8 cellular contexts compared by ENCODE assay signal in genomic region chr1:28359592-28360239, GRCh38. TPM values are rescaled to one million over a fixed set of nuclear protein-coding genes. Genes with fewer than 3 reads are reported as not detected.
DNase-seq lines count a peak whose midpoint lies in the region; ATAC-seq, FAIRE-seq and TF ChIP-seq lines count a peak whose summit lies in the region.

No MANE protein-coding gene starts in this region.

- no peaks in the 10 kb centered on the region for H3K9me3 ChIP-seq in right lobe of liver

- no peaks in the 10 kb centered on the region for H3K36me3 ChIP-seq in right lobe of liver

- intact Hi-C loops in right lobe of liver (cut with DNase I) = no loop called here

- no peaks in the 10 kb centered on the region for H3K4me1 ChIP-seq in right lobe of liver

- no peak for TF ChIP-seq POLR2A in right lobe of liver (IDR thresholded peaks at IDR 0.05)

- H3K4me3 ChIP-seq in right lobe of liver = no peak overlapping the region

- DNase-seq in GM20000 (ENCODE audit: low spot score) = peak; percentile 65
- DNase-seq in NCI-H345 treated with DMSO at 0.1 percent for 48 hours (lab: John Stamatoyannopoulos, UW; ENCODE audit: unreplicated experiment) = peak; percentile 62
- peak; percentile 66 for DNase-seq in activated CD4-positive, CD25-positive, alpha-beta regulatory T cell treated with anti-CD3 and anti-CD28 coated beads, Interleukin-2, amount 50 U/mL, for 72 hours
- DNase-seq in cerebellar cortex (ENCODE audit: low spot score) = peak; percentile 77
- DNase-seq in right lobe of liver = peak; percentile 65 to 68 (median 66)
- DNase-seq in stimulated activated CD8-positive, alpha-beta memory T cell treated with anti-CD3 and anti-CD28 coated beads, Interleukin-12 subunit alpha, Interleukin-12 subunit beta, amount 100 ng/mL, for 24 hours (ENCODE audit: extremely low read depth) = peak; percentile 24

- FAIRE-seq in A204.1 (lab: Jason Lieb, UNC) = peak; percentile 81

- ATAC-seq in right lobe of liver (peak; percentile 69 to 81 (median 78)), HG03139 (IDR thresholded peaks at IDR 0.05; ENCODE audit: unreplicated experiment) (no peak)

- no peaks in the 10 kb centered on the region for H3K27me3 ChIP-seq in right lobe of liver

- no peak overlapping the region for H3K27ac ChIP-seq in right lobe of liver

- TF ChIP-seq CTCF in GM20000 (IDR thresholded peaks at IDR 0.05; ENCODE audit: extremely low read depth, missing control alignments) = no peak
- TF ChIP-seq CTCF in right lobe of liver (IDR thresholded peaks at IDR 0.05) = peak; percentile 61 to 75 (median 65)

- WGBS in right lobe of liver (ENCODE audit: insufficient coverage, low coverage, low lambda C conversion rate, missing lambda C conversion rate) = 35% methylated on average over 7 of the region's 7 CpGs

RNA-seq across cellular contexts. Expression of gene PHACTR4, which starts 9.8 kb away (rescaled TPM):
- total RNA-seq in right lobe of liver = 10 to 100 TPM; 16.1 to 25.8 (median 23.3) TPM

RNA-seq across cellular contexts. Expression of gene MED18, which starts 30.9 kb away (rescaled TPM):
- total RNA-seq in right lobe of liver = 10 to 100 TPM in 4 of 6 experiments, 1 to 10 TPM in 2; 9.1 to 16.4 (median 11.8) TPM

Comparison
In these comparisons a context has a peak if more than half of its experiments do, and no peak if none do; other contexts are left out.
1. DNase-seq: peak in every context shown above with its lines; median percentile 77 in cerebellar cortex; 66 in activated CD4-positive, CD25-positive, alpha-beta regulatory T cell treated with anti-CD3 and anti-CD28 coated beads, Interleukin-2, amount 50 U/mL, for 72 hours; 66 in right lobe of liver; 65 in GM20000; 62 in NCI-H345 treated with DMSO at 0.1 percent for 48 hours; 24 in stimulated activated CD8-positive, alpha-beta memory T cell treated with anti-CD3 and anti-CD28 coated beads, Interleukin-12 subunit alpha, Interleukin-12 subunit beta, amount 100 ng/mL, for 24 hours.